Comparison of ENCODE assay signal across 8 cellular contexts in the genomic region with DNA sequence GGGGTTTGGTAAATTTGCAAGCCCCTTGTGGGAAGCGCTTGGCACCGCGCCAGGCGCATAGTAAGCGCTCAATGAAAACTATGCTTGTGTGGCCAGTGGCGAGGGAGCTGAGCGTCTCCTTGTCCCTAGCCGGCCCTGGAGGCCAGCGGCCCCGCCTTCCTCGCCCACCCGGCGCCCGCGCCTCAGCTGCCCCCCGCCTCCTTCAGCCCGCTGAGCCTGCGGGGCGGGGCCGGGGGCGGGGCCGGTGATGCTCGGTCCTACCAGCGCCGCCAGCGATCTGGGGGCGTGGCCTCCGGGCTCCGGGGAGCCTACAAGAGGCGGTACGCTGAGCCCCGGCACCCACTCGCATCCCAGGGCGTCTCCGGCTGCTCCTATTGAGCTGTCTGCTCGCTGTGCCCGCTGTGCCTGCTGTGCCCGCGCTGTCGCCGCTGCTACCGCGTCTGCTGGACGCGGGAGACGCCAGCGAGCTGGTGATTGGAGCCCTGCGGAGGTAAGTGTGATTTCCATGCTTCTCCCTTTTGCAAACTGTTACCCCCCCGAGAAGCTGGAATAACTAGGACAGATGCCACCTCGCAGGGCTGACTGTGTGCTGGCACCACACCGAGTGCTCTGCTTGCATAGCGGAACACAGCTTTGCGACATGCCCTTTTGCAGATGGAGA. TPM values are rescaled to one million over a fixed set of nuclear protein-coding genes. Genes with fewer than 3 reads are reported as not detected.
A peak's percentile ranks its signal among the peaks of the same experiment; 100 is the strongest.
DNase-seq lines count a peak whose midpoint lies in the region; ATAC-seq and TF ChIP-seq lines count a peak whose summit lies in the region.

A gene with protein sequence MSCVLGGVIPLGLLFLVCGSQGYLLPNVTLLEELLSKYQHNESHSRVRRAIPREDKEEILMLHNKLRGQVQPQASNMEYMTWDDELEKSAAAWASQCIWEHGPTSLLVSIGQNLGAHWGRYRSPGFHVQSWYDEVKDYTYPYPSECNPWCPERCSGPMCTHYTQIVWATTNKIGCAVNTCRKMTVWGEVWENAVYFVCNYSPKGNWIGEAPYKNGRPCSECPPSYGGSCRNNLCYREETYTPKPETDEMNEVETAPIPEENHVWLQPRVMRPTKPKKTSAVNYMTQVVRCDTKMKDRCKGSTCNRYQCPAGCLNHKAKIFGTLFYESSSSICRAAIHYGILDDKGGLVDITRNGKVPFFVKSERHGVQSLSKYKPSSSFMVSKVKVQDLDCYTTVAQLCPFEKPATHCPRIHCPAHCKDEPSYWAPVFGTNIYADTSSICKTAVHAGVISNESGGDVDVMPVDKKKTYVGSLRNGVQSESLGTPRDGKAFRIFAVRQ (plus strand): TSS at position 342 of the 661 bp plus-strand sequence. CDS start 18,511 bp downstream, outside the sequence.

- H3K4me2 ChIP-seq in skeletal muscle satellite cell (ENCODE audit: low read length): peak within 1 kb of the TSS; percentile 92

- CTCF ChIA-PET in A673 (lab: Charles Lee): no interaction called here

- H3K9me3 ChIP-seq in A673 (ENCODE audit: low read depth, low read length, poor library complexity, severe bottlenecking): no peaks in the 10 kb centered on the region
- no peaks in the 10 kb centered on the region for H3K9me3 ChIP-seq in skeletal muscle satellite cell (replicated peaks; ENCODE audit: low read length)

- TF ChIP-seq CTCF in A673 (conservative IDR thresholded peaks at IDR 0.05; ENCODE audit: low read depth, low read length): no peak
- TF ChIP-seq CTCF in cardiac fibroblast (IDR thresholded peaks at IDR 0.05; ENCODE audit: low read depth, low read length): no peak

- DNase-seq in A673 (ENCODE audit: low spot score) (peak; percentile 96), GOT3 (lab: John Stamatoyannopoulos, UW) (peak; percentile 82), NCI-H2196 (lab: John Stamatoyannopoulos, UW; ENCODE audit: unreplicated experiment) (peak; percentile 87), cardiac fibroblast (ENCODE audit: low read depth in 2 of 2) (peak; percentile 82 to 91), iPS-NIHi7 (ENCODE audit: extremely low spot score) (peak; percentile 99)

- H3K36me3 ChIP-seq in A673 (ENCODE audit: insufficient read depth, low read length, poor library complexity, severe bottlenecking) (no peaks in the 10 kb centered on the region), skeletal muscle satellite cell (ENCODE audit: insufficient read depth, low read length) (no peaks in the 10 kb centered on the region)

- H3K4me1 ChIP-seq in A673 (ENCODE audit: insufficient read depth, low read length, poor library complexity, severe bottlenecking) (no peaks in the 10 kb centered on the region), skeletal muscle satellite cell (ENCODE audit: control insufficient read depth, insufficient read depth, low read length) (peaks cover 41% of the 10 kb centered on the region)

- H3K27ac ChIP-seq in A673 (ENCODE audit: low read depth, low read length, poor library complexity, severe bottlenecking): no peak within 1 kb of the TSS

- intact Hi-C loops in A673 (cut with micrococcal nuclease; ENCODE audit: unreplicated experiment): no loop called here

- H3K27me3 ChIP-seq in A673 (replicated peaks; ENCODE audit: insufficient read depth, low read depth, low read length, poor library complexity) (no peaks in the 10 kb centered on the region), skeletal muscle satellite cell (ENCODE audit: control insufficient read depth, insufficient read depth, low read length) (peaks cover 10% of the 10 kb centered on the region)

- H3K9ac ChIP-seq in skeletal muscle satellite cell (ENCODE audit: low read depth, low read length): peak within 1 kb of the TSS; percentile 76

- POLR2A ChIA-PET in A673 (lab: Charles Lee; ENCODE audit: low non-redundant PET): interaction anchor here (0.5 kb wide), 1 partner anchor 45 kb away, joined by 5 read pairs; no protein-coding TSS in a partner anchor

- ATAC-seq in activated CD4-positive, CD25-positive, alpha-beta regulatory T cell treated with anti-CD3 and anti-CD28 coated beads, Interleukin-2, amount 50 U/mL, for 24 hours: peak; percentile 89 to 93
- no peak for ATAC-seq in GM21576 (IDR thresholded peaks at IDR 0.05; ENCODE audit: unreplicated experiment)

- no TSS peak for BruUV-seq in A673 (replicated peaks; lab: Mats Ljungman, UMichigan)

- H3K4me3 ChIP-seq in A673 (ENCODE audit: low read depth, low read length, poor library complexity, severe bottlenecking) (peak within 1 kb of the TSS; percentile 37), cardiac fibroblast (replicated peaks in 1 of 2; ENCODE audit: low read depth in 2 of 2, low read length in 2 of 2) (peak within 1 kb of the TSS; percentile 53 to 65), skeletal muscle satellite cell (ENCODE audit: low read length) (peak within 1 kb of the TSS; percentile 82)

RNA-seq across cellular contexts. Expression of the gene that starts here (rescaled TPM):
- total RNA-seq in A673 (2021): 0.32 and 0.44 TPM in 2 replicates
- 26.4 and 46.7 TPM in 2 replicates for total RNA-seq in skeletal muscle satellite cell (2012; rRNA removed)

Comparison
In these comparisons a context has a peak if more than half of its experiments do, and no peak if none do; other contexts are left out.
1. Peak in DNase-seq and H3K4me3 ChIP-seq in A673; RNA of the gene not detected or under 1 TPM.